Comparison of ENCODE assay signal across 1 cellular context in the genomic region with DNA sequence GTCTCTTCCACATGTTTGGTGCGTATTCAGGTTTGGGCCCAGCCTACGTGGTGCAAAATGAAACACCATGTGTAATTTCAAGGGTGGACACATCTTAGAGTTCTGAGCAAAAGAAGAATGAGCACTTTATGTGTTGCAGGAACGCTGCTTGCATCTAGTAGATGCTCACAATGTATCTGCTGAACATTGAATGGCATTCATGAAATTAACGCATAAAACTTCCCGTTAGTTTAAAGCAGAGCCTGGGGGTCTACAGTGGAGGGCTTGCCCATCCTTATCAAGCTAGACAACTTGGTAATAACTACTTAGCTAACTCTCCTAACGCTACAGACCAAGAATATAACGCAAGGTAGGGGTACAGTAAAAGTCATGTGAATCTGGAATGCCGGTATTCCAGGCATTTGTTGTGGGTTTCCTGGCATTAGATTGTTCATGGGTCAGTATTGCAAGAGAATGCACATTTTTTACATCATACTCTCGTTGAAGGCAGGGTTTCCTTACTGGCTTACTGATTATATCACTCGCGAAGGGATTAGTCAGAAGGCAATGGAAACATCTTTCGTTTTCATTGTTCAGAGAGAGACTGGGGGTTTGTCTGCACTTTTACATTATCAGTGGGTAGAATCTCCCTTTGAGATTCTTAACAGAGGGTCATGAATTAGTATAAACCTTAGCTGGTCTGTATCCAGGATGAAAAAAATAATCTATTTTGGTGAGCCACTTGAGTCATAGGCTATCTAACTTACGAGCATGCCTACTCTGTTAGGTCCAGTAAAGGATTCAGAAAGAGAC.
TF ChIP-seq lines count a peak whose summit lies in the region.

No MANE protein-coding gene starts in this region.

TF ChIP-seq in GM23338, 12 proteins besides CTCF, POLR2A, EP300 and RAD21 (continued from another document):
- TF ChIP-seq ZNF462 (CRISPR knock-in tag; IDR thresholded peaks at IDR 0.05): no peak
- TF ChIP-seq POLR2AphosphoS5 (IDR thresholded peaks at IDR 0.05; ENCODE audit: low read depth): no peak
- TF ChIP-seq ETS1 (IDR thresholded peaks at IDR 0.05): no peak
- TF ChIP-seq EZH2 (IDR thresholded peaks at IDR 0.05; ENCODE audit: low read depth, unreplicated experiment): no peak
